Comparison of ENCODE assay signal across 20 cellular contexts in the genomic region with DNA sequence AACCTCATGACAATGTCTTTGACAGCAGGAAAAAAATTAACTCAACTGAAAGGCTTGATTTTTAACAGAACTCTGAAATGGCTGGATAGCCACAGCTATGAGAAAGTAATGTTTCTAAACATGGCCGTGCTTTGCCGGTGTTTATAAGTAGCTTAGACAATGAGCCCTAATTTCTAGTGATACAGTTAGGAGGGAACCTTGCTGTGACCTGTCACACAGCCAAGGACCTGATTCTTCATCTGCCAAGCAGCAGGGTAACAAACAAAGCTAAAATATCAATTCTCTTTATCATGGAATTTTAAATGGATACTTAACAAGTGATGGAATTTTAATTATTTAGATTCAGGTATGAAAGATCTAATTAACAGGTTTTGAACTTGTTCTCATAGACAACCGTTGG. TPM values are rescaled to one million over a fixed set of nuclear protein-coding genes. Genes with fewer than 3 reads are reported as not detected.
DNase-seq lines count a peak whose midpoint lies in the region; ATAC-seq and TF ChIP-seq lines count a peak whose summit lies in the region.
"Had no signal": no experiment of that assay in that cellular context is flagged by ENCODE, and none has a peak within 500 bp of the region (broad histone marks: within the 10 kb centered on the region; RNA-seq: fewer than 3 reads in every experiment).

No MANE protein-coding gene starts in this region.

- H3K4me3 Mint-ChIP-seq in nephron (no peak overlapping the region), glutamatergic neuron (ENCODE audit: unreplicated experiment) (no peak overlapping the region)
- H3K4me3 Mint-ChIP-seq: CD8-positive, alpha-beta memory T cell had no signal

- H3K9me3 ChIP-seq in A673 (ENCODE audit: low read depth, low read length, poor library complexity, severe bottlenecking) (no peaks in the 10 kb centered on the region), tibial artery (no peaks in the 10 kb centered on the region)
- H3K9me3 ChIP-seq: BLaER1 treated with 17β-estradiol and CSF1 and Interleukin-3, amounts not matched to agents 10 nM and 100 nM; HAP-1; SJCRH30 had no signal

- H3K36me3 ChIP-seq in A673 (ENCODE audit: insufficient read depth, low read length, poor library complexity, severe bottlenecking) (no peaks in the 10 kb centered on the region), tibial artery (no peaks in the 10 kb centered on the region)
- H3K36me3 ChIP-seq: BLaER1 treated with 17β-estradiol and CSF1 and Interleukin-3, amounts not matched to agents 10 nM and 100 nM; HAP-1; SJCRH30 had no signal

- H3K4me3 ChIP-seq in A673 (ENCODE audit: low read depth, low read length, poor library complexity, severe bottlenecking) (no peak overlapping the region), tibial artery (no peak overlapping the region)
- H3K4me3 ChIP-seq: BLaER1 treated with 17β-estradiol and CSF1 and Interleukin-3, amounts not matched to agents 10 nM and 100 nM; GM12878; HAP-1; SJCRH30 had no signal

- CTCF ChIA-PET in A673 (lab: Charles Lee): no interaction called here

- H3K36me3 Mint-ChIP-seq in nephron (ENCODE audit: low read depth) (peaks cover 4% of the 10 kb centered on the region), glutamatergic neuron (ENCODE audit: unreplicated experiment) (no peaks in the 10 kb centered on the region)
- H3K36me3 Mint-ChIP-seq: CD8-positive, alpha-beta memory T cell had no signal

- H3K27ac ChIP-seq in A673 (ENCODE audit: low read depth, low read length, poor library complexity, severe bottlenecking): no peak overlapping the region
- peak overlapping the region in 1 of 2 donors; percentile 2 for H3K27ac ChIP-seq in tibial artery
- H3K27ac ChIP-seq: BLaER1 treated with 17β-estradiol and CSF1 and Interleukin-3, amounts not matched to agents 10 nM and 100 nM; SJCRH30 had no signal

- intact Hi-C loops in A673 (cut with micrococcal nuclease; ENCODE audit: unreplicated experiment) (no loop called here), tibial artery (cut with DNase I; ENCODE audit: low total_unique reads) (no loop called here)

- H3K27me3 ChIP-seq in A673 (replicated peaks; ENCODE audit: insufficient read depth, low read depth, low read length, poor library complexity) (no peaks in the 10 kb centered on the region), tibial artery (no peaks in the 10 kb centered on the region)
- H3K27me3 ChIP-seq: BLaER1 treated with 17β-estradiol and CSF1 and Interleukin-3, amounts not matched to agents 10 nM and 100 nM; SJCRH30 had no signal

- DNase-seq in A673 (ENCODE audit: low spot score) (peak; percentile 18), G401 (ENCODE audit: low spot score) (peak; percentile 43), cerebellum (ENCODE audit: low spot score) (peak; percentile 9), tibial artery (no peak), glutamatergic neuron (no peak)
- DNase-seq: CD8-positive, alpha-beta memory T cell; DMS79 treated with DMSO at 0.1 percent for 48 hours; IMR-90; NCI-H1105; NCI-H1694 treated with DMSO at 0.1 percent for 48 hours; NCI-H226; NCI-H526; OCI-M1; RPMI8226; SJCRH30 had no signal

- POLR2A ChIA-PET in A673 (lab: Charles Lee; ENCODE audit: low non-redundant PET): no interaction called here

- no TSS peak for BruUV-seq in A673 (replicated peaks; lab: Mats Ljungman, UMichigan)

- H3K27ac Mint-ChIP-seq in nephron (peak overlapping the region; percentile 7 to 88 (median 86)), glutamatergic neuron (ENCODE audit: unreplicated experiment) (no peak overlapping the region)
- H3K27ac Mint-ChIP-seq: CD8-positive, alpha-beta memory T cell had no signal

- in situ Hi-C loops in G401 (cut with HindIII; ENCODE audit: low sequenced_read_pairs): no loop called here

- no peaks in the 10 kb centered on the region for H3K4me1 ChIP-seq in A673 (ENCODE audit: insufficient read depth, low read length, poor library complexity, severe bottlenecking)
- H3K4me1 ChIP-seq in tibial artery: peaks cover 0 to 54% (median 7%) of the 10 kb centered on the region in 4 donors
- H3K4me1 ChIP-seq: BLaER1 treated with 17β-estradiol and CSF1 and Interleukin-3, amounts not matched to agents 10 nM and 100 nM had no signal

- ATAC-seq in HG03159 (IDR thresholded peaks at IDR 0.05; ENCODE audit: unreplicated experiment): no peak
- ATAC-seq: GM12878 had no signal

- H3K27me3 Mint-ChIP-seq in nephron (ENCODE audit: low read depth): no peaks in the 10 kb centered on the region
- H3K27me3 Mint-ChIP-seq in glutamatergic neuron (ENCODE audit: unreplicated experiment): no peaks in the 10 kb centered on the region

- TF ChIP-seq CTCF in A673 (conservative IDR thresholded peaks at IDR 0.05; ENCODE audit: low read depth, low read length) (no peak), nephron (IDR thresholded peaks at IDR 0.05; ENCODE audit: unreplicated experiment in 3 of 3) (no peak), tibial artery (IDR thresholded peaks at IDR 0.05) (no peak), glutamatergic neuron (IDR thresholded peaks at IDR 0.05; ENCODE audit: partially characterized antibody, unreplicated experiment) (no peak)

- H3K9me3 Mint-ChIP-seq in nephron: no peaks in the 10 kb centered on the region
- no peaks in the 10 kb centered on the region for H3K9me3 Mint-ChIP-seq in glutamatergic neuron (ENCODE audit: unreplicated experiment)
- H3K9me3 Mint-ChIP-seq: CD8-positive, alpha-beta memory T cell had no signal

- H3K4me1 Mint-ChIP-seq in nephron (peaks cover 10% of the 10 kb centered on the region), glutamatergic neuron (ENCODE audit: low read depth, unreplicated experiment) (peaks cover 14% of the 10 kb centered on the region)
- H3K4me1 Mint-ChIP-seq: CD8-positive, alpha-beta memory T cell had no signal

RNA-seq across cellular contexts. Expression of a gene that starts 24.3 kb away (rescaled TPM):
- 14.8 and 21.3 TPM in 2 replicates for total RNA-seq in A673 (2021)
- total RNA-seq in G401 (2014; rRNA removed; shearing (Covaris generic)): 22.4 and 27.8 TPM in 2 replicates
- total RNA-seq in cerebellum: 43.4 TPM
- total RNA-seq in glutamatergic neuron (ENCODE audit: unreplicated experiment): 11.9 TPM

Comparison
In these comparisons a context has a peak if more than half of its experiments do, and no peak if none do; other contexts are left out.
1. DNase-seq: peak in A673 (single experiment), G401 (single experiment) and cerebellum (single experiment); none in tibial artery (0 of 2) and glutamatergic neuron (single experiment).